ENCODE assay signal across 8 cellular contexts in genomic region chr3:115922681-115923347, GRCh38.
DNase-seq lines count a peak whose midpoint lies in the region; ATAC-seq and TF ChIP-seq lines count a peak whose summit lies in the region.

No MANE protein-coding gene starts in this region.

- H3K4me3 ChIP-seq in choroid plexus epithelial cell (ENCODE audit: low read depth, low read length) (no peak overlapping the region), retinal pigment epithelial cell (ENCODE audit: low read length) (no peak overlapping the region)

- no peak for ATAC-seq in HG03565 (IDR thresholded peaks at IDR 0.05; ENCODE audit: unreplicated experiment)

- DNase-seq in NCI-H2227 (lab: John Stamatoyannopoulos, UW; ENCODE audit: unreplicated experiment) (peak; percentile 4), NCI-H2227 treated with DMSO at 0.1 percent for 48 hours (lab: John Stamatoyannopoulos, UW) (no peak), M059J (ENCODE audit: low read depth) (peak; percentile 33), choroid plexus epithelial cell (ENCODE audit: low read depth) (peak; percentile 79), retinal pigment epithelial cell (ENCODE audit: low read depth) (peak; percentile 29), MV-4-11 (lab: John Stamatoyannopoulos, UW) (no peak)
- DNase-seq in activated T-cell treated with anti-CD3 and anti-CD28 coated beads, Interleukin-2, amount 50 U/mL, for 1 hour: no peak

- TF ChIP-seq CTCF in choroid plexus epithelial cell (conservative IDR thresholded peaks at IDR 0.05; ENCODE audit: low read depth, low read length) (peak; percentile 74), retinal pigment epithelial cell (conservative IDR thresholded peaks at IDR 0.05; ENCODE audit: low read depth, low read length) (peak; percentile 69)

Comparison
In these comparisons a context has a peak if more than half of its experiments do, and no peak if none do; other contexts are left out.
1. DNase-seq: peak in NCI-H2227 (single experiment), M059J (single experiment), choroid plexus epithelial cell (single experiment) and retinal pigment epithelial cell (single experiment); none in NCI-H2227 treated with DMSO at 0.1 percent for 48 hours (single experiment), MV-4-11 (single experiment) and activated T-cell treated with anti-CD3 and anti-CD28 coated beads, Interleukin-2, amount 50 U/mL, for 1 hour (single experiment).